ENCODE assay signal across 8 cellular contexts in genomic region chr18:3261393-3262233, GRCh38. TPM values are rescaled to one million over a fixed set of nuclear protein-coding genes. Genes with fewer than 3 reads are reported as not detected.
DNase-seq lines count a peak whose midpoint lies in the region; ATAC-seq, FAIRE-seq and TF ChIP-seq lines count a peak whose summit lies in the region.

MYL12B (plus strand) TSS chr18:3262133; CDS start chr18:3272899, 10,766 bp downstream.

- peak within 1 kb of the TSS; percentile 90 for H3K18ac ChIP-seq in IMR-90 (ENCODE audit: low read depth, low read length)

- peak within 1 kb of the TSS; percentile 92 for H2AFZ ChIP-seq in IMR-90 (replicated peaks; ENCODE audit: low read length, poor library complexity)

- WGBS in IMR-90 (ENCODE audit: extremely low coverage in 2 of 2, insufficient read length in 1 of 2), 2 experiments, result 1% methylated on average over 29 of the region's 83 CpGs; no CpG with 5 or more reads in 1 of the 2 experiments
- WGBS in suprapubic skin, result 1% methylated on average over 19 of the region's 83 CpGs

- peak within 1 kb of the TSS; percentile 97 for H2BK120ac ChIP-seq in IMR-90 (ENCODE audit: low read depth, low read length)

- peak within 1 kb of the TSS; percentile 81 for H3K27ac ChIP-seq in DOHH2 (ENCODE audit: low read depth, low read length)
- H3K27ac ChIP-seq in IMR-90 (ENCODE audit: insufficient read depth, low read length), result peak within 1 kb of the TSS; percentile 99
- peak within 1 kb of the TSS; percentile 99 for H3K27ac ChIP-seq in SJCRH30
- peak within 1 kb of the TSS; percentile 98 for H3K27ac ChIP-seq in neutrophil
- H3K27ac ChIP-seq in suprapubic skin, result peak within 1 kb of the TSS; percentile 96

- TF ChIP-seq EP300 in suprapubic skin (IDR thresholded peaks at IDR 0.05), result no peak

- H3K9me3 ChIP-seq in DOHH2 (ENCODE audit: control insufficient read depth, insufficient read depth, low read length), result no peaks in the 10 kb centered on the region
- no peaks in the 10 kb centered on the region for H3K9me3 ChIP-seq in IMR-90 (ENCODE audit: control insufficient read depth, insufficient read depth, low read length)
- no peaks in the 10 kb centered on the region for H3K9me3 ChIP-seq in SJCRH30 (replicated peaks)
- H3K9me3 ChIP-seq in neutrophil, result no peaks in the 10 kb centered on the region
- no peaks in the 10 kb centered on the region for H3K9me3 ChIP-seq in suprapubic skin

- H2BK15ac ChIP-seq in IMR-90 (ENCODE audit: low read depth, low read length), result peak within 1 kb of the TSS; percentile 84

- no peak for TF ChIP-seq CTCF in DOHH2 (IDR thresholded peaks at IDR 0.05; ENCODE audit: low read depth, low read length, poor library complexity, severe bottlenecking)
- TF ChIP-seq CTCF in IMR-90 (conservative IDR thresholded peaks at IDR 0.05; ENCODE audit: low read depth, low read length), result no peak
- TF ChIP-seq CTCF in neutrophil (IDR thresholded peaks at IDR 0.05), result peak; percentile 45
- no peak for TF ChIP-seq CTCF in suprapubic skin (IDR thresholded peaks at IDR 0.05)

- CTCF ChIA-PET in IMR-90 (lab: Yijun Ruan, JAX), result interaction anchor here (0.6 kb wide), 1 partner anchor 672 kb away, joined by 3 read pairs; no protein-coding TSS in a partner anchor

- POLR2A ChIA-PET in IMR-90 (lab: Charles Lee; ENCODE audit: unreplicated experiment), result interaction anchor here (0.5 to 0.7 kb wide), 4 partner anchors 9 to 405 kb away, joined by 3 to 6 read pairs (median 4); no protein-coding TSS in a partner anchor

- ATAC-seq in GM21528 (IDR thresholded peaks at IDR 0.05; ENCODE audit: low FRiP score, unreplicated experiment) (peak; percentile 87), IMR-90 (ENCODE audit: low read depth) (peak; percentile 80)

- H3K79me1 ChIP-seq in IMR-90 (ENCODE audit: low read depth in 1 of 2, low read length in 2 of 2), result peaks cover 19 to 58% of the 10 kb centered on the region in 2 experiments; a peak in 3 of 4 replicates

- TF ChIP-seq POLR2A in IMR-90 (IDR thresholded peaks at IDR 0.05; ENCODE audit: low read depth, low read length), result peak; percentile 86
- peak in 1 of 2 donors; percentile 72 for TF ChIP-seq POLR2A in suprapubic skin (IDR thresholded peaks at IDR 0.05)

- H3K27me3 ChIP-seq in DOHH2 (ENCODE audit: control insufficient read depth, low read length) (no peaks in the 10 kb centered on the region), IMR-90 (ENCODE audit: control insufficient read depth, insufficient read depth, low read length) (no peaks in the 10 kb centered on the region), SJCRH30 (no peaks in the 10 kb centered on the region), neutrophil (no peaks in the 10 kb centered on the region), suprapubic skin (no peaks in the 10 kb centered on the region)

- peak within 1 kb of the TSS; percentile 100 for H2BK5ac ChIP-seq in IMR-90 (ENCODE audit: low read depth, low read length, poor library complexity, severe bottlenecking)

- H3K9me2 ChIP-seq in DOHH2 (replicated peaks; ENCODE audit: control insufficient read depth, low read length), result no peaks in the 10 kb centered on the region

- H3K4me2 ChIP-seq in DOHH2 (ENCODE audit: low read length), result peak within 1 kb of the TSS; percentile 73
- peak within 1 kb of the TSS; percentile 98 for H3K4me2 ChIP-seq in IMR-90 (ENCODE audit: low read depth, low read length)

- peak within 1 kb of the TSS; percentile 99 for H3K14ac ChIP-seq in IMR-90 (replicated peaks; ENCODE audit: low read depth, low read length)

- peak within 1 kb of the TSS; percentile 99 for H3K9ac ChIP-seq in IMR-90 (ENCODE audit: low read depth, low read length)

- DNase-seq in IMR-90, result peak; percentile 68
- peak; percentile 68 to 76 for DNase-seq in SJCRH30
- DNase-seq in activated gamma-delta T cell treated with anti-CD3 and anti-CD28 coated beads, Interleukin-2, amount 50 U/mL, for 16 hours (ENCODE audit: low read depth), result peak; percentile 64
- peak; percentile 80 to 92 for DNase-seq in frontal cortex (ENCODE audit: low spot score in 2 of 2)
- DNase-seq in suprapubic skin (ENCODE audit: low spot score in 2 of 2), result peak; percentile 92 to 93

- H3K56ac ChIP-seq in IMR-90 (ENCODE audit: extremely low read depth, insufficient read depth, low read length), result peak within 1 kb of the TSS; percentile 99

- no TSS peak for BruUV-seq in IMR-90 (replicated peaks; lab: Mats Ljungman, UMichigan)

- H3K9me1 ChIP-seq in IMR-90 (ENCODE audit: insufficient read depth, low read length), result peaks cover 15% of the 10 kb centered on the region; the same call in 1 of the 2 replicates

- peak within 1 kb of the TSS; percentile 90 for H4K5ac ChIP-seq in IMR-90 (ENCODE audit: low read depth, low read length)

- peak within 1 kb of the TSS; percentile 98 for H2AK9ac ChIP-seq in IMR-90 (replicated peaks; ENCODE audit: low read depth, low read length, poor library complexity)

- peak within 1 kb of the TSS; percentile 91 for H3K23ac ChIP-seq in IMR-90 (ENCODE audit: low read depth, low read length)

- H3K4ac ChIP-seq in IMR-90 (ENCODE audit: low read depth, low read length), result peak within 1 kb of the TSS; percentile 98

- peaks cover 29% of the 10 kb centered on the region for H4K20me1 ChIP-seq in DOHH2 (ENCODE audit: control insufficient read depth, insufficient read depth, low read depth, low read length)
- peaks cover 43% of the 10 kb centered on the region for H4K20me1 ChIP-seq in IMR-90 (ENCODE audit: insufficient read depth, low read length)

- H3K4me3 ChIP-seq in DOHH2 (ENCODE audit: low read length) (peak within 1 kb of the TSS; percentile 98), IMR-90 (ENCODE audit: insufficient read depth, low read depth, low read length) (peak within 1 kb of the TSS; percentile 87), SJCRH30 (peak within 1 kb of the TSS; percentile 91), neutrophil (ENCODE audit: low read depth in 1 of 2, low read length in 1 of 2) (peak within 1 kb of the TSS; percentile 90 to 97), suprapubic skin (peak within 1 kb of the TSS; percentile 87)

- intact Hi-C loops in IMR-90 (cut with micrococcal nuclease), result loop anchor here (5.0 kb wide), 2 partner anchors 191 to 341 kb away; partner anchors contain the start of gene TGIF1

- TF ChIP-seq RAD21 in IMR-90 (IDR thresholded peaks at IDR 0.05; ENCODE audit: low read length), result no peak

- peak within 1 kb of the TSS; percentile 96 to 100 for H4K8ac ChIP-seq in IMR-90 (ENCODE audit: low read depth in 2 of 2, low read length in 2 of 2)

- H2BK20ac ChIP-seq in IMR-90 (ENCODE audit: low read depth, low read length), result peak within 1 kb of the TSS; percentile 58

- H3K79me2 ChIP-seq in DOHH2 (ENCODE audit: control insufficient read depth, low read length), result peaks cover 64% of the 10 kb centered on the region

- peaks cover 57% of the 10 kb centered on the region for H3K36me3 ChIP-seq in DOHH2 (ENCODE audit: control insufficient read depth, low read length)
- peaks cover 15% of the 10 kb centered on the region for H3K36me3 ChIP-seq in IMR-90 (ENCODE audit: control insufficient read depth, insufficient read depth, low read length)
- H3K36me3 ChIP-seq in SJCRH30, result peaks cover 17% of the 10 kb centered on the region
- H3K36me3 ChIP-seq in neutrophil, result peaks cover 24% of the 10 kb centered on the region
- peaks cover 21% of the 10 kb centered on the region for H3K36me3 ChIP-seq in suprapubic skin

- peak within 1 kb of the TSS; percentile 98 for H4K91ac ChIP-seq in IMR-90 (ENCODE audit: insufficient read depth, low read depth, low read length)

- H3K4me1 ChIP-seq in DOHH2 (ENCODE audit: control insufficient read depth, low read length) (peaks cover 73% of the 10 kb centered on the region), IMR-90 (ENCODE audit: control insufficient read depth, insufficient read depth, low read length) (peaks cover 15% of the 10 kb centered on the region), SJCRH30 (peaks cover 11% of the 10 kb centered on the region), neutrophil (ENCODE audit: control insufficient read depth in 1 of 2, insufficient read depth in 1 of 2, low read depth in 1 of 2, low read length in 1 of 2) (peaks cover 54 to 55% of the 10 kb centered on the region in 2 experiments), suprapubic skin (peaks cover 54% of the 10 kb centered on the region)

- no peak for FAIRE-seq in frontal cortex (lab: Jason Lieb, UNC)

- in situ Hi-C loops in IMR-90 (cut with MboI; ENCODE audit: low sequenced_read_pairs), result no loop called here

- dilution Hi-C loops in IMR-90 (cut with HindIII; ENCODE audit: low sequenced_read_pairs, unreplicated experiment), result no loop called here

- peak within 1 kb of the TSS; percentile 98 for H2AK5ac ChIP-seq in IMR-90 (ENCODE audit: low read depth, low read length)

- H3F3A ChIP-seq in DOHH2 (ENCODE audit: control insufficient read depth, insufficient read depth), result peaks cover 33% of the 10 kb centered on the region

TF ChIP-seq in IMR-90, 13 proteins besides CTCF, POLR2A, EP300 and RAD21:
- TF ChIP-seq CHD1 (IDR thresholded peaks at IDR 0.05; ENCODE audit: low read depth, low read length), result peak; percentile 93; the same call in 1 of the 2 replicates
- peak; percentile 95 for TF ChIP-seq BHLHE40 (IDR thresholded peaks at IDR 0.05; ENCODE audit: low read depth, low read length)
- no peak for TF ChIP-seq NFE2L2 (IDR thresholded peaks at IDR 0.05; ENCODE audit: low read depth, low read length)

RNA-seq across cellular contexts. Expression of gene MYL12B, which starts in this region (rescaled TPM):
- total RNA-seq in IMR-90 (2012; rRNA removed) (593 and 692 TPM in 2 replicates), frontal cortex (186 TPM), suprapubic skin (100 to 1,000 TPM; 182 to 333 (median 295) TPM)
- polyA plus RNA-seq in IMR-90 (2012; rRNA removed), result 753 and 816 TPM in 2 replicates
- 265 and 382 TPM in 2 replicates for polyA plus RNA-seq in IMR-90 (2012; cell fraction: cytosol; rRNA removed)
- polyA plus RNA-seq in IMR-90 (2012; cell fraction: nucleus; rRNA removed; ENCODE audit: low replicate concordance), result 98.0 and 290 TPM in 2 replicates
- 106 and 118 TPM in 2 replicates for total RNA-seq in SJCRH30 (2014; rRNA removed; shearing (Covaris generic))

Comparison
In these comparisons a context has a peak if more than half of its experiments do, and no peak if none do; other contexts are left out.
1. Peak in every context shown above with its lines: DNase-seq, ATAC-seq, H3K4me3 ChIP-seq and H3K27ac ChIP-seq.